7 cellular contexts compared by ENCODE assay signal in the genomic region with DNA sequence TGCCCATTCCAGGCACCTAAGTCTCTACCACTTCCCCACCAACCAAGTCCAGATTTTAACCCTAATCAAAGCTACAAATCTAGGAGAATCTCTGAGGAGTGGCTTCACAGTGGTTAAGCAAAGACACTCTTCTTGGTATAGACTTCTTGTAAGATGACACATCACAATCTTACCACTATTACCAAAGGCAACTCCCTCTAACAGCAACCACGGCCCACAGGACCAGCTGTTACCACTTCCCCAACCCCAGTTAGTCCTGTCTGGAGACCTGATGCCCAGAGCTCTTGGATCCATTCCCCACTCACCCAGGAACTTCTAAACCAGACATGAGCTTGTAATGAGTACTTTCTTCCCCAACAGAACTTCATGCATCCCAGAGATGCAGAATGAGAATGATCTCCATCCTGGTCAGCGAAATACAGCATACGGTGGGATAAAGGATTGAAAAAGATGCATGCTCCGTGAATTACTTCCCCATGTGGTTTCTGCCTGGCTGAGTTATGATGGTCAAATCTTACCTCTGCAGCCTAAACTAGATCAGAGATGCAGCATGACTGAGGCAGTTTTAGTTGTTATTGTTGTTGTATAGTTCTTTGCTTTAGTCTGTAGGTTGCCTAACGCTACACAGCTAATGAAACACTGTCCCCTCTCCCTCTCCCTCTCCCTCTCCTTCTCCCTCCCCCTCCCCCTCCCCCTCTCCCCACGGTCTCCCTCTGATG.
DNase-seq lines count a peak whose midpoint lies in the region; ATAC-seq and TF ChIP-seq lines count a peak whose summit lies in the region.

No MANE protein-coding gene starts in this region.

- no peak for TF ChIP-seq CTCF in GM13976 (IDR thresholded peaks at IDR 0.05; ENCODE audit: borderline replicate concordance, control extremely low read depth, extremely low read depth, insufficient read depth, missing control alignments)

- ATAC-seq in GM21723 (IDR thresholded peaks at IDR 0.05; ENCODE audit: unreplicated experiment) (peak; percentile 75), GM18517 (IDR thresholded peaks at IDR 0.05; ENCODE audit: unreplicated experiment) (no peak)

- DNase-seq in GM13976 (ENCODE audit: low spot score), result peak; percentile 37
- peak; percentile 77 to 90 for DNase-seq in NOMO-1 (lab: John Stamatoyannopoulos, UW; ENCODE audit: unreplicated experiment in 2 of 2)
- peak; percentile 92 for DNase-seq in fibroblast of peridontal ligament (ENCODE audit: extremely low read depth)
- no peak for DNase-seq in NCI-H1930 (lab: John Stamatoyannopoulos, UW)
- DNase-seq in RKO (ENCODE audit: low spot score), result no peak

- in situ Hi-C loops in GM13976 (cut with MboI; ENCODE audit: low sequenced_read_pairs, unreplicated experiment), result no loop called here

Comparison
In these comparisons a context has a peak if more than half of its experiments do, and no peak if none do; other contexts are left out.
1. DNase-seq: peak in GM13976 (single experiment), NOMO-1 (2 of 2) and fibroblast of peridontal ligament (single experiment); none in NCI-H1930 (0 of 2) and RKO (single experiment).